Comparison of ENCODE assay signal across 18 cellular contexts in genomic region chr18:5941869-5942268, GRCh38. TPM values are rescaled to one million over a fixed set of nuclear protein-coding genes. Genes with fewer than 3 reads are reported as not detected.
"Had no signal": no experiment of that assay in that cellular context is flagged by ENCODE, and none has a peak within 500 bp of the region (broad histone marks: within the 10 kb centered on the region; RNA-seq: fewer than 3 reads in every experiment).

No MANE protein-coding gene starts in this region.

- H3K4me3 Mint-ChIP-seq: activated CD4-positive, alpha-beta T cell treated with anti-CD3 and anti-CD28 coated beads, Interleukin-2, amount 10 ng/mL, durations not matched to agents 7 days and 5 days; activated T-cell treated with anti-CD3 and anti-CD28 coated beads, Interleukin-2, amount 50 U/mL, for 4 hours; mesothelial cell of epicardium; nephron; T-cell had no signal

- H3K4me1 ChIP-seq: adrenal gland, heart right ventricle, prostate gland, thyroid gland had no signal

- H3K27ac ChIP-seq: adrenal gland, heart right ventricle, prostate gland, thyroid gland had no signal

- DNase-seq: activated CD4-positive, alpha-beta T cell treated with anti-CD3 and anti-CD28 coated beads, Interleukin-2, amount 10 ng/mL, durations not matched to agents 7 days and 5 days; activated CD8-positive, alpha-beta memory T cell treated with anti-CD3 and anti-CD28 coated beads, Interleukin-2, amount 50 U/mL, for 4 hours; activated naive CD4-positive, alpha-beta T cell treated with anti-CD3 and anti-CD28 coated beads, Interleukin-2, amount 50 U/mL, for 16 hours; activated T-cell treated with anti-CD3 and anti-CD28 coated beads, Interleukin-2, amount 50 U/mL, for 4 hours; adrenal gland; effector CD4-positive, alpha-beta T cell; heart right ventricle; kidney; right cardiac atrium; stimulated activated CD4-positive, alpha-beta T cell treated with anti-CD3 and anti-CD28 coated beads, Interleukin-2, amount 100 ng/mL, for 24 hours; stimulated activated naive CD4-positive, alpha-beta T cell treated with Interleukin-2 at 50 U/mL for 16 hours; T-cell; thyroid gland had no signal

- H3K4me3 ChIP-seq: adrenal gland, heart right ventricle, lung, prostate gland, thyroid gland had no signal

- H3K27me3 ChIP-seq: adrenal gland, thyroid gland had no signal

- H3K9me3 ChIP-seq: adrenal gland, heart right ventricle, prostate gland, thyroid gland had no signal

- H3K27ac Mint-ChIP-seq: activated CD4-positive, alpha-beta T cell treated with anti-CD3 and anti-CD28 coated beads, Interleukin-2, amount 10 ng/mL, durations not matched to agents 7 days and 5 days; mesothelial cell of epicardium; nephron; T-cell had no signal

- H3K4me1 Mint-ChIP-seq: activated CD4-positive, alpha-beta T cell treated with anti-CD3 and anti-CD28 coated beads, Interleukin-2, amount 10 ng/mL, durations not matched to agents 7 days and 5 days; nephron had no signal

- H3K9me3 Mint-ChIP-seq: activated CD4-positive, alpha-beta T cell treated with anti-CD3 and anti-CD28 coated beads, Interleukin-2, amount 10 ng/mL, durations not matched to agents 7 days and 5 days; activated T-cell treated with anti-CD3 and anti-CD28 coated beads, Interleukin-2, amount 50 U/mL, for 4 hours; mesothelial cell of epicardium; nephron; T-cell had no signal

- H3K36me3 Mint-ChIP-seq: mesothelial cell of epicardium, T-cell had no signal

- H3K36me3 ChIP-seq: adrenal gland, heart right ventricle, prostate gland, thyroid gland had no signal

RNA-seq across cellular contexts. Expression of gene TMEM200C, which starts 46.5 kb away (rescaled TPM):
- total RNA-seq: activated CD4-positive, alpha-beta T cell treated with anti-CD3 and anti-CD28 coated beads, Interleukin-2, amount 10 ng/mL, durations not matched to agents 7 days and 5 days; activated T-cell treated with anti-CD3 and anti-CD28 coated beads, Interleukin-2, amount 50 U/mL, for 4 hours; subcutaneous adipose tissue; T-cell had no signal
